Comparison of ENCODE assay signal across 30 cellular contexts in genomic region chr2:71554706-71555056, GRCh38.
"Had no signal": no experiment of that assay in that cellular context is flagged by ENCODE, and none has a peak within 500 bp of the region (broad histone marks: within the 10 kb centered on the region; RNA-seq: fewer than 3 reads in every experiment).

No MANE protein-coding gene starts in this region.

- H3K4me1 Mint-ChIP-seq: activated B cell treated with CpG ODN at 0.5 μM for 24 hours; activated CD4-positive, alpha-beta T cell treated with anti-CD3 and anti-CD28 coated beads, Interleukin-2, amount 10 ng/mL, durations not matched to agents 24 days and 14 days; activated CD8-positive, alpha-beta memory T cell treated with anti-CD3 and anti-CD28 coated beads, Interleukin-2, amount 10 ng/mL, durations not matched to agents 7 days and 5 days had no signal

- H3K9me3 Mint-ChIP-seq: activated B cell treated with CpG ODN at 0.5 μM for 24 hours; activated CD4-positive, alpha-beta T cell treated with anti-CD3 and anti-CD28 coated beads, Interleukin-2, amount 10 ng/mL, durations not matched to agents 24 days and 14 days; activated T-cell treated with anti-CD3 and anti-CD28 coated beads, Interleukin-2, amount 50 U/mL, for 24 hours; activated T-helper 1 cell treated with anti-CD3 and anti-CD28 coated beads, Interleukin-12 subunit alpha, Interleukin-12 subunit beta, Interleukin-2, Interleukin-4 antibody, amounts not matched to agents 30 ng/mL and 10 ng/mL and 1 ng/mL, durations not matched to agents 14 hours and 24 hours and 36 hours; T-helper 1 cell treated with Interleukin-12 subunit alpha and Interleukin-12 subunit beta and Interleukin-4 antibody, amounts not matched to agents 30 μg/mL and 1 μg/mL, for 36 hours had no signal

- H3K4me3 ChIP-seq: adrenal gland, breast epithelium, Peyer's patch, SJSA1 had no signal

- H3K4me1 ChIP-seq: adrenal gland, breast epithelium, Peyer's patch, SJSA1 had no signal

- H3K4me3 Mint-ChIP-seq: activated B cell treated with CpG ODN at 0.5 μM for 24 hours; activated CD4-positive, alpha-beta T cell treated with anti-CD3 and anti-CD28 coated beads, Interleukin-2, amount 10 ng/mL, durations not matched to agents 24 days and 14 days; activated CD8-positive, alpha-beta memory T cell treated with anti-CD3 and anti-CD28 coated beads, Interleukin-2, amount 10 ng/mL, durations not matched to agents 7 days and 5 days; activated naive CD8-positive, alpha-beta T cell; activated T-cell treated with anti-CD3 and anti-CD28 coated beads, Interleukin-2, amount 50 U/mL, for 24 hours; activated T-helper 1 cell treated with anti-CD3 and anti-CD28 coated beads, Interleukin-12 subunit alpha, Interleukin-12 subunit beta, Interleukin-2, Interleukin-4 antibody, amounts not matched to agents 30 ng/mL and 10 ng/mL and 1 ng/mL, durations not matched to agents 14 hours and 24 hours and 36 hours; T-helper 1 cell treated with Interleukin-12 subunit alpha and Interleukin-12 subunit beta and Interleukin-4 antibody, amounts not matched to agents 30 μg/mL and 1 μg/mL, for 36 hours had no signal

- H3K36me3 Mint-ChIP-seq: activated CD8-positive, alpha-beta memory T cell treated with anti-CD3 and anti-CD28 coated beads, Interleukin-2, amount 10 ng/mL, durations not matched to agents 7 days and 5 days; activated naive CD8-positive, alpha-beta T cell had no signal

- ATAC-seq: activated CD8-positive, alpha-beta memory T cell treated with anti-CD3 and anti-CD28 coated beads, Interleukin-2, amount 10 ng/mL, durations not matched to agents 7 days and 5 days had no signal

- H3K27me3 Mint-ChIP-seq: activated CD4-positive, alpha-beta T cell treated with anti-CD3 and anti-CD28 coated beads, Interleukin-2, amount 10 ng/mL, durations not matched to agents 24 days and 14 days; activated CD8-positive, alpha-beta memory T cell treated with anti-CD3 and anti-CD28 coated beads, Interleukin-2, amount 10 ng/mL, durations not matched to agents 7 days and 5 days; activated naive CD8-positive, alpha-beta T cell; activated T-cell treated with anti-CD3 and anti-CD28 coated beads, Interleukin-2, amount 50 U/mL, for 24 hours had no signal

- H3K9ac ChIP-seq: KMS-11 had no signal

- H3K36me3 ChIP-seq: adrenal gland, breast epithelium, Peyer's patch had no signal

- H3K9me3 ChIP-seq: adrenal gland, breast epithelium, Peyer's patch, SJSA1 had no signal

- H3K27ac Mint-ChIP-seq: activated B cell treated with CpG ODN at 0.5 μM for 24 hours; activated CD4-positive, alpha-beta T cell treated with anti-CD3 and anti-CD28 coated beads, Interleukin-2, amount 10 ng/mL, durations not matched to agents 24 days and 14 days; activated CD8-positive, alpha-beta memory T cell treated with anti-CD3 and anti-CD28 coated beads, Interleukin-2, amount 10 ng/mL, durations not matched to agents 7 days and 5 days; activated naive CD8-positive, alpha-beta T cell; activated T-cell treated with anti-CD3 and anti-CD28 coated beads, Interleukin-2, amount 50 U/mL, for 24 hours; activated T-helper 1 cell treated with anti-CD3 and anti-CD28 coated beads, Interleukin-12 subunit alpha, Interleukin-12 subunit beta, Interleukin-2, Interleukin-4 antibody, amounts not matched to agents 30 ng/mL and 10 ng/mL and 1 ng/mL, durations not matched to agents 14 hours and 24 hours and 36 hours; T-helper 1 cell treated with Interleukin-12 subunit alpha and Interleukin-12 subunit beta and Interleukin-4 antibody, amounts not matched to agents 30 μg/mL and 1 μg/mL, for 36 hours had no signal

- H3K4me2 ChIP-seq: KMS-11 had no signal

- H3K27ac ChIP-seq: adrenal gland, breast epithelium, KMS-11, Peyer's patch, RWPE1, SJSA1 had no signal

- H3K27me3 ChIP-seq: adrenal gland, breast epithelium, Peyer's patch, SJSA1 had no signal

- DNase-seq: activated B cell treated with CpG ODN at 0.5 μM for 24 hours; activated CD4-positive, alpha-beta T cell treated with anti-CD3 and anti-CD28 coated beads for 1 hour; activated CD4-positive, alpha-beta T cell treated with anti-CD3 and anti-CD28 coated beads, Interleukin-2, amount 10 ng/mL, durations not matched to agents 24 days and 14 days; activated CD4-positive, alpha-beta T cell treated with anti-CD3 and anti-CD28 coated beads, Interleukin-2, amount 50 U/mL, for 48 hours; activated CD8-positive, alpha-beta memory T cell treated with anti-CD3 and anti-CD28 coated beads, Interleukin-2, amount 10 ng/mL, durations not matched to agents 7 days and 5 days; activated effector memory CD4-positive, alpha-beta T cell treated with Interleukin-2 at 50 U/mL for 16 hours; activated naive CD4-positive, alpha-beta T cell; activated T-cell treated with anti-CD3 and anti-CD28 coated beads, Interleukin-2, amount 50 U/mL, for 24 hours; adrenal gland; anterior cingulate cortex; caudate nucleus; NCI-H1092; NCI-H1417 treated with DMSO at 0.1 percent for 48 hours; NCI-H1694; NCI-H2029; NCI-H2107; NCI-H2171 treated with DMSO at 0.1 percent for 48 hours; NCI-H226; NCI-H526; NK-92 treated with Interleukin-12 subunit alpha and Interleukin-12 subunit beta, amount 100 ng/mL, for 24 hours; SHP77; T-helper 9 cell had no signal
